In genomic region chr5:59729357-59729756, GRCh38 we compare ENCODE assay signal across 11 cellular contexts.
"Had no signal": no experiment of that assay in that cellular context is flagged by ENCODE, and none has a peak within 500 bp of the region (broad histone marks: within the 10 kb centered on the region; RNA-seq: fewer than 3 reads in every experiment).

No MANE protein-coding gene starts in this region.

- H3K9me3 Mint-ChIP-seq: GM23338, H9, HFFc6 had no signal

- ATAC-seq: GM23338, HCT116 had no signal

- H2AFZ ChIP-seq: GM23248, GM23338 had no signal

- H3K4me2 ChIP-seq: GM23338 had no signal

- H3K4me3 Mint-ChIP-seq: GM23338, H9, HFFc6 had no signal

- H3K4me3 ChIP-seq: GM23248, GM23338, HAP-1 had no signal

- H3K27ac Mint-ChIP-seq: GM23338, H9, HFFc6 had no signal

- DNase-seq: GM23248, GOT3, H7, H9, HCEC 1CT, HFFc6 had no signal

- H3K27ac ChIP-seq: GM23248 had no signal

- H3K9me3 ChIP-seq: HAP-1 had no signal

- H3K4me1 ChIP-seq: HAP-1 had no signal

- FAIRE-seq: H1, H54 had no signal

- H3K9ac ChIP-seq: GM23248 had no signal

- H3K36me3 ChIP-seq: HAP-1 had no signal
